26 cellular contexts compared by ENCODE assay signal in the genomic region with DNA sequence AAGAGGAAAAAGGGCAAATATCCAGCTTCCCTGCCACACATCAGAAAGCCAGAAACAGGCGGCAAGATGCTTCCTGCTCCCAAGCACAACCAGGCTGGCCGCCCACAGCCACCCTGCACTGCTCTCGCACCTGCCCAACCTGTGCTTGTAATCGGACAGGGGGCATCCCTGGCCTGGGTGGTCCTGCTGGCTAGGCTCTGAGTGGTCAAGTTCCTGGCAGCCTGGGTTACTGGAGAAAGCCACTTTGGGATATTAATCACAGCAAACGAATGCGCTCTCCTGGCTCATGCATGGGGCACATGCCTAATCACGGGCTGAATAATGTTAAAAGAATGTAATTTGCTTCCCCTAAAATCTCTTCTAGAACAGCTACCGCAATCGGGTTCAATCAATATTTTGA.
DNase-seq lines count a peak whose midpoint lies in the region; ATAC-seq and TF ChIP-seq lines count a peak whose summit lies in the region.
"Had no signal": no experiment of that assay in that cellular context is flagged by ENCODE, and none has a peak within 500 bp of the region (broad histone marks: within the 10 kb centered on the region; RNA-seq: fewer than 3 reads in every experiment).

No MANE protein-coding gene starts in this region.

- no peaks in the 10 kb centered on the region for H3K9me3 ChIP-seq in RWPE2 (ENCODE audit: severe bottlenecking)
- no peaks in the 10 kb centered on the region for H3K9me3 ChIP-seq in trophoblast cell (ENCODE audit: insufficient read depth, low read depth, low read length)
- H3K9me3 ChIP-seq in Caco-2 = no peaks in the 10 kb centered on the region
- H3K9me3 ChIP-seq in heart left ventricle = no peaks in the 10 kb centered on the region
- H3K9me3 ChIP-seq: BLaER1 treated with 17β-estradiol and CSF1 and Interleukin-3, amounts not matched to agents 10 nM and 100 nM; body of pancreas; neutrophil; prostate gland; stomach; transverse colon had no signal

- H3K27ac ChIP-seq in RWPE2 (ENCODE audit: poor library complexity, severe bottlenecking) (peak overlapping the region; percentile 67), trophoblast cell (ENCODE audit: low read depth, low read length) (no peak overlapping the region), heart left ventricle (no peak overlapping the region)
- H3K27ac ChIP-seq: BLaER1 treated with 17β-estradiol and CSF1 and Interleukin-3, amounts not matched to agents 10 nM and 100 nM; body of pancreas; HL-60; neutrophil; stomach; transverse colon had no signal

- H4K8ac ChIP-seq in trophoblast cell (ENCODE audit: low read depth, low read length) = no peak overlapping the region

- H3K4me3 Mint-ChIP-seq in Caco-2 (ENCODE audit: unreplicated experiment) = no peak overlapping the region
- H3K4me3 Mint-ChIP-seq: activated naive CD8-positive, alpha-beta T cell; effector memory CD8-positive, alpha-beta T cell; IgD-negative memory B cell had no signal

- H3K79me1 ChIP-seq in trophoblast cell (ENCODE audit: low read length) = peaks cover 5% of the 10 kb centered on the region

- H3K4me1 Mint-ChIP-seq in Caco-2 (ENCODE audit: low read depth, unreplicated experiment) = no peaks in the 10 kb centered on the region
- H3K4me1 Mint-ChIP-seq: IgD-negative memory B cell had no signal

- no peak overlapping the region for H2BK120ac ChIP-seq in trophoblast cell (ENCODE audit: insufficient read depth, low read length, poor library complexity)

- no peak overlapping the region for H3K9ac ChIP-seq in trophoblast cell (ENCODE audit: low read length)
- H3K9ac ChIP-seq: BLaER1 treated with 17β-estradiol and CSF1 and Interleukin-3, amounts not matched to agents 10 nM and 100 nM had no signal

- no peak overlapping the region for H2BK5ac ChIP-seq in trophoblast cell (ENCODE audit: low read depth, low read length, poor library complexity)

- ATAC-seq in RWPE2 (ENCODE audit: low read depth) = peak; percentile 29
- no peak for ATAC-seq in heart left ventricle
- ATAC-seq: body of pancreas; effector memory CD8-positive, alpha-beta T cell; HCT116 had no signal

- H3K9me3 Mint-ChIP-seq in Caco-2 (ENCODE audit: unreplicated experiment) = no peaks in the 10 kb centered on the region
- H3K9me3 Mint-ChIP-seq: activated T-helper 2 cell treated with anti-CD3 and anti-CD28 coated beads, Interferon-gamma antibody, Interleukin-2, Interleukin-4, amounts not matched to agents 10 μg/mL and 5 μg/mL and 100 μg/mL, durations not matched to agents 14 hours and 24 hours and 36 hours; effector memory CD8-positive, alpha-beta T cell; IgD-negative memory B cell had no signal

- DNase-seq in AG08396 (ENCODE audit: low spot score) (peak; percentile 7), RWPE2 (ENCODE audit: low spot score) (peak; percentile 58), epithelial cell of proximal tubule (ENCODE audit: low read depth) (no peak), trophoblast cell (no peak), hepatic stellate cell (ENCODE audit: low spot score) (no peak), Caco-2 (no peak), heart left ventricle (no peak), NCI-H187 treated with DMSO at 0.1 percent for 48 hours (lab: John Stamatoyannopoulos, UW) (no peak)
- DNase-seq: activated CD4-positive, alpha-beta T cell treated with anti-CD3 and anti-CD28 coated beads, Interleukin-2, amount 50 U/mL, for 48 hours; activated CD4-positive, CD25-positive, alpha-beta regulatory T cell; body of pancreas; effector memory CD8-positive, alpha-beta T cell; NCI-H1105 treated with DMSO at 0.1 percent for 48 hours; NCI-H2081; Right ventricle myocardium superior; stomach; T1000; transverse colon had no signal

- H3K4me3 ChIP-seq in RWPE2 (ENCODE audit: severe bottlenecking) = no peak overlapping the region
- H3K4me3 ChIP-seq in epithelial cell of proximal tubule (ENCODE audit: low read depth, low read length) = peak overlapping the region; percentile 45
- H3K4me3 ChIP-seq in trophoblast cell (ENCODE audit: low read depth, low read length) = no peak overlapping the region
- H3K4me3 ChIP-seq in Caco-2 (ENCODE audit: low read depth, low read length) = no peak overlapping the region
- no peak overlapping the region for H3K4me3 ChIP-seq in heart left ventricle
- H3K4me3 ChIP-seq: BLaER1 treated with 17β-estradiol and CSF1 and Interleukin-3, amounts not matched to agents 10 nM and 100 nM; body of pancreas; prostate gland; stomach; transverse colon had no signal

- no peaks in the 10 kb centered on the region for H3K27me3 Mint-ChIP-seq in Caco-2 (ENCODE audit: insufficient read depth, unreplicated experiment)

- H3K27ac Mint-ChIP-seq in Caco-2 (ENCODE audit: unreplicated experiment) = no peak overlapping the region
- H3K27ac Mint-ChIP-seq: activated naive CD8-positive, alpha-beta T cell; activated T-helper 2 cell treated with anti-CD3 and anti-CD28 coated beads, Interferon-gamma antibody, Interleukin-2, Interleukin-4, amounts not matched to agents 10 μg/mL and 5 μg/mL and 100 μg/mL, durations not matched to agents 14 hours and 24 hours and 36 hours; effector memory CD8-positive, alpha-beta T cell; IgD-negative memory B cell had no signal

- H3K36me3 Mint-ChIP-seq in Caco-2 (ENCODE audit: insufficient read depth, unreplicated experiment) = no peaks in the 10 kb centered on the region
- H3K36me3 Mint-ChIP-seq: activated naive CD8-positive, alpha-beta T cell; IgD-negative memory B cell had no signal

- no peak overlapping the region for H3K18ac ChIP-seq in trophoblast cell (ENCODE audit: low read length)

- BruUV-seq in Caco-2 (replicated peaks; lab: Mats Ljungman, UMichigan) = no TSS peak

- TF ChIP-seq POLR2A in heart left ventricle (IDR thresholded peaks at IDR 0.05) = no peak

- H3K23ac ChIP-seq in trophoblast cell (ENCODE audit: low read length) = no peak overlapping the region

- no peak overlapping the region for H2AK5ac ChIP-seq in trophoblast cell (ENCODE audit: low read length)

- H3K27me3 ChIP-seq in RWPE2 (ENCODE audit: insufficient read depth, poor library complexity, severe bottlenecking) = no peaks in the 10 kb centered on the region
- no peaks in the 10 kb centered on the region for H3K27me3 ChIP-seq in trophoblast cell (ENCODE audit: insufficient read depth, low read length)
- H3K27me3 ChIP-seq in Caco-2 (replicated peaks; ENCODE audit: control insufficient read depth, insufficient read depth, low read length) = no peaks in the 10 kb centered on the region
- H3K27me3 ChIP-seq in heart left ventricle = peaks cover 0 to 7% (median 0%) of the 10 kb centered on the region in 9 donors
- H3K27me3 ChIP-seq: body of pancreas, stomach, transverse colon had no signal

- H4K91ac ChIP-seq in trophoblast cell (ENCODE audit: low read depth, low read length) = no peak overlapping the region

- H3K36me3 ChIP-seq in RWPE2 (ENCODE audit: low read depth) (no peaks in the 10 kb centered on the region), trophoblast cell (ENCODE audit: control insufficient read depth in 1 of 2, insufficient read depth in 2 of 2, low read length in 2 of 2) (no peaks in the 10 kb centered on the region), Caco-2 (ENCODE audit: control insufficient read depth, insufficient read depth, low read length) (no peaks in the 10 kb centered on the region), heart left ventricle (no peaks in the 10 kb centered on the region)
- H3K36me3 ChIP-seq: BLaER1 treated with 17β-estradiol and CSF1 and Interleukin-3, amounts not matched to agents 10 nM and 100 nM; neutrophil; prostate gland; stomach; transverse colon had no signal

- H3K4me2 ChIP-seq in trophoblast cell (ENCODE audit: low read length) = no peak overlapping the region

- peak overlapping the region; percentile 37 for H2BK12ac ChIP-seq in trophoblast cell (ENCODE audit: low read length)

- peaks cover 27% of the 10 kb centered on the region for H3K4me1 ChIP-seq in RWPE2 (ENCODE audit: insufficient read depth, poor library complexity, severe bottlenecking)
- H3K4me1 ChIP-seq in trophoblast cell (ENCODE audit: control insufficient read depth in 1 of 2, insufficient read depth in 2 of 2, low read length in 2 of 2) = peaks cover 3% of the 10 kb centered on the region in 2 experiments
- no peaks in the 10 kb centered on the region for H3K4me1 ChIP-seq in Caco-2
- H3K4me1 ChIP-seq in heart left ventricle = peaks cover 0 to 15% (median 5%) of the 10 kb centered on the region in 12 donors
- H3K4me1 ChIP-seq: body of pancreas, prostate gland had no signal

- no peaks in the 10 kb centered on the region for H3K79me2 ChIP-seq in trophoblast cell (ENCODE audit: control insufficient read depth, insufficient read depth, low read length, poor library complexity)

- H3K14ac ChIP-seq in trophoblast cell (ENCODE audit: low read length) = no peak overlapping the region

- H4K12ac ChIP-seq in trophoblast cell (ENCODE audit: low read depth, low read length) = no peak overlapping the region

- no peak for TF ChIP-seq CTCF in RWPE2 (IDR thresholded peaks at IDR 0.05; ENCODE audit: poor library complexity, severe bottlenecking)
- TF ChIP-seq CTCF in epithelial cell of proximal tubule (conservative IDR thresholded peaks at IDR 0.05; ENCODE audit: low read depth, low read length) = no peak
- TF ChIP-seq CTCF in Caco-2 (IDR thresholded peaks at IDR 0.05; ENCODE audit: insufficient read depth in 1 of 2, low read depth in 1 of 2, low read length in 1 of 2, severe bottlenecking in 1 of 2, unreplicated experiment in 1 of 2) = no peak
- no peak for TF ChIP-seq CTCF in heart left ventricle (IDR thresholded peaks at IDR 0.05)

- WGBS in trophoblast cell (ENCODE audit: extremely low coverage, insufficient coverage, insufficient read length) = no CpG with 5 or more reads among the region's 9 CpGs
- WGBS in heart left ventricle, 4 donors = 90 to 93% (median 92%) methylated on average over 9 of the region's 9 CpGs

- H3K4ac ChIP-seq in trophoblast cell (ENCODE audit: low read depth, low read length) = no peak overlapping the region

- no peak overlapping the region for H2AFZ ChIP-seq in trophoblast cell (ENCODE audit: insufficient read depth, low read length, poor library complexity)

- POLR2A ChIA-PET in Caco-2 (lab: Charles Lee) = no interaction called here

- intact Hi-C loops in Caco-2 (cut with micrococcal nuclease; ENCODE audit: unreplicated experiment) (loop anchor here (5.0 kb wide), 2 partner anchors 228 to 438 kb away; no protein-coding TSS in a partner anchor), heart left ventricle (cut with DNase I) (loop anchor here in 8 of 10 donors (5.0 to 10.0 kb wide), 11 partner anchors 171 to 1684 kb away; no protein-coding TSS in a partner anchor)

- CTCF ChIA-PET in Caco-2 (lab: Charles Lee) = no interaction called here

Comparison
In these comparisons a context has a peak if more than half of its experiments do, and no peak if none do; other contexts are left out.
1. DNase-seq: peak in AG08396 (single experiment) and RWPE2 (single experiment); none in epithelial cell of proximal tubule (single experiment), trophoblast cell (0 of 2), hepatic stellate cell (single experiment), Caco-2 (0 of 2), heart left ventricle (0 of 5) and NCI-H187 treated with DMSO at 0.1 percent for 48 hours (single experiment).